ENCODE assay signal across 16 cellular contexts in the genomic region with DNA sequence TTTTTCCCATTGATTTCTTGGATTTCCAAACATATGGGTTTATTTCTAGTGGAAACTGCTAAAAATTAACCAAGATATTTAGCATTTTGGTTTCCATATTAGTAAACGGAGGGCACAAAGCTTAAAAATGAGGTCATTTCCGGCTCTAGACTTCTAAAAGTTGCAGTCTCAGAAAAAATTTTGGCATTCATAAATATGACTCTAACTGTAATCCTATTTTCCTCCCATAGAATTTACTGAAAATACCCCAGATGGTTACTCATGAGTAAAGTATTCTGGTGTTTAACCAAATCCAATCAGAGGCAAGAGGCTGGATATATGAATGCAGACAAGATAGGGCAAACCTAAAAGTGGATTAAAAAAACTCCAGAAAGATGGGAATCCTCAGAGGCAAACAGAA.
A peak's percentile ranks its signal among the peaks of the same experiment; 100 is the strongest.
DNase-seq lines count a peak whose midpoint lies in the region; FAIRE-seq and TF ChIP-seq lines count a peak whose summit lies in the region.
"Had no signal": no experiment of that assay in that cellular context is flagged by ENCODE, and none has a peak within 500 bp of the region (broad histone marks: within the 10 kb centered on the region; RNA-seq: fewer than 3 reads in every experiment).

No MANE protein-coding gene starts in this region.

- no peaks in the 10 kb centered on the region for H3K36me3 ChIP-seq in bronchial epithelial cell (ENCODE audit: control insufficient read depth, insufficient read depth, low read length)
- no peaks in the 10 kb centered on the region for H3K36me3 ChIP-seq in mesenchymal stem cell (ENCODE audit: control insufficient read depth in 1 of 2, insufficient read depth in 2 of 2, low read depth in 1 of 2, low read length in 2 of 2)
- H3K36me3 ChIP-seq in ovary: no peaks in the 10 kb centered on the region
- H3K36me3 ChIP-seq: BLaER1 treated with 17β-estradiol and CSF1 and Interleukin-3, amounts not matched to agents 10 nM and 100 nM; lower lobe of right lung had no signal

- H3K23ac ChIP-seq in mesenchymal stem cell (ENCODE audit: low read length in 2 of 2): no peak overlapping the region

- peak overlapping the region; percentile 53 for H3K9ac ChIP-seq in mesenchymal stem cell (ENCODE audit: low read length)
- H3K9ac ChIP-seq: BLaER1 treated with 17β-estradiol and CSF1 and Interleukin-3, amounts not matched to agents 10 nM and 100 nM had no signal

- peaks cover 9% of the 10 kb centered on the region for H3K79me1 ChIP-seq in mesenchymal stem cell (replicated peaks; ENCODE audit: low read length, poor library complexity, severe bottlenecking)

- H3K4me3 ChIP-seq in AG09309 (ENCODE audit: control insufficient read depth, low read depth, low read length) (no peak overlapping the region), bronchial epithelial cell (ENCODE audit: low read depth, low read length) (no peak overlapping the region), mesenchymal stem cell (ENCODE audit: insufficient read depth in 1 of 2, low read depth in 1 of 2, low read length in 2 of 2) (no peak overlapping the region), dorsolateral prefrontal cortex (no peak overlapping the region), ovary (no peak overlapping the region)
- H3K4me3 ChIP-seq: BLaER1 treated with 17β-estradiol and CSF1 and Interleukin-3, amounts not matched to agents 10 nM and 100 nM; coronary artery; lower lobe of right lung had no signal

- H4K91ac ChIP-seq in mesenchymal stem cell (ENCODE audit: low read length): no peak overlapping the region

- no peak overlapping the region for H3K4me2 ChIP-seq in mesenchymal stem cell (ENCODE audit: low read length, poor library complexity, severe bottlenecking)
- H3K4me2 ChIP-seq: BLaER1 treated with 17β-estradiol and CSF1 and Interleukin-3, amounts not matched to agents 10 nM and 100 nM had no signal

- H2AFZ ChIP-seq in mesenchymal stem cell (ENCODE audit: low read depth, low read length): no peak overlapping the region

- H3K4me1 ChIP-seq in mesenchymal stem cell (ENCODE audit: control insufficient read depth, insufficient read depth, low read depth, low read length) (peaks cover 4% of the 10 kb centered on the region), ovary (ENCODE audit: insufficient read depth) (no peaks in the 10 kb centered on the region)
- H3K4me1 ChIP-seq: lower lobe of right lung had no signal

- DNase-seq in AG09309 (ENCODE audit: low read depth) (peak; percentile 60), NCI-H226 (peak; percentile 89), bronchial epithelial cell (ENCODE audit: low read depth) (peak; percentile 43), mesenchymal stem cell (peak; percentile 65), dorsolateral prefrontal cortex (no peak), SW 1271 (lab: John Stamatoyannopoulos, UW) (no peak), ovary (no peak)
- DNase-seq in central memory CD4-positive, alpha-beta T cell: no peak
- DNase-seq: activated CD4-positive, alpha-beta memory T cell treated with anti-CD3 and anti-CD28 coated beads, Interleukin-2, amount 10 ng/mL, durations not matched to agents 7 days and 5 days; GDM1; lower lobe of right lung; NCI-H2171 treated with DMSO at 0.1 percent for 48 hours; occipital lobe; stimulated activated CD4-positive, alpha-beta T cell treated with anti-CD3 and anti-CD28 coated beads, Interleukin-1b, Interleukin-23, amount 100 ng/mL, for 48 hours had no signal

- TF ChIP-seq CTCF in AG09309 (IDR thresholded peaks at IDR 0.05; ENCODE audit: control insufficient read depth, insufficient read depth, low read depth, low read length, missing control alignments): no peak
- no peak for TF ChIP-seq CTCF in bronchial epithelial cell (IDR thresholded peaks at IDR 0.05; ENCODE audit: insufficient read depth, low read length, severe bottlenecking)
- TF ChIP-seq CTCF in dorsolateral prefrontal cortex (IDR thresholded peaks at IDR 0.05 in 54 of 56, conservative IDR thresholded peaks at IDR 0.05 in 2 of 56; ENCODE audit: low read depth in 1 of 56, partially characterized antibody in 56 of 56): no peak
- no peak for TF ChIP-seq CTCF in ovary (IDR thresholded peaks at IDR 0.05)

- WGBS in mesenchymal stem cell: 17% methylated on average over 1 of the region's 2 CpGs
- 25 to 36% (median 32%) methylated on average over 2 of the region's 2 CpGs for WGBS in ovary, 3 donors

- intact Hi-C loops in dorsolateral prefrontal cortex (cut with DNase I) (no loop called here), ovary (cut with DNase I) (no loop called here)

- no peak overlapping the region for H2BK120ac ChIP-seq in mesenchymal stem cell (ENCODE audit: low read depth, low read length)

- H2AK5ac ChIP-seq in mesenchymal stem cell (ENCODE audit: low read length, severe bottlenecking): no peak overlapping the region

- no peaks in the 10 kb centered on the region for H3K9me3 ChIP-seq in mesenchymal stem cell (ENCODE audit: control insufficient read depth, low read length)
- no peaks in the 10 kb centered on the region for H3K9me3 ChIP-seq in ovary
- H3K9me3 ChIP-seq: BLaER1 treated with 17β-estradiol and CSF1 and Interleukin-3, amounts not matched to agents 10 nM and 100 nM; lower lobe of right lung had no signal

- no peak overlapping the region for H2BK12ac ChIP-seq in mesenchymal stem cell (ENCODE audit: low read length in 2 of 2)

- no peak for FAIRE-seq in bronchial epithelial cell (lab: Jason Lieb, UNC)

- no peak for TF ChIP-seq POLR2A in ovary (IDR thresholded peaks at IDR 0.05)

- no peak overlapping the region for H3K18ac ChIP-seq in mesenchymal stem cell (ENCODE audit: low read depth in 1 of 2, low read length in 2 of 2)

- H3K27me3 ChIP-seq in bronchial epithelial cell (ENCODE audit: control insufficient read depth, insufficient read depth, low read length): no peaks in the 10 kb centered on the region
- H3K27me3 ChIP-seq in mesenchymal stem cell (ENCODE audit: control insufficient read depth in 1 of 2, insufficient read depth in 1 of 2, low read length in 2 of 2): no peaks in the 10 kb centered on the region
- no peaks in the 10 kb centered on the region for H3K27me3 ChIP-seq in dorsolateral prefrontal cortex
- H3K27me3 ChIP-seq in ovary: no peaks in the 10 kb centered on the region
- H3K27me3 ChIP-seq: BLaER1 treated with 17β-estradiol and CSF1 and Interleukin-3, amounts not matched to agents 10 nM and 100 nM had no signal

- no peak overlapping the region for H3K4ac ChIP-seq in mesenchymal stem cell (ENCODE audit: low read depth in 1 of 2, low read length in 2 of 2)

- H2BK5ac ChIP-seq in mesenchymal stem cell (ENCODE audit: low read depth, low read length, poor library complexity, severe bottlenecking): no peak overlapping the region

- TF ChIP-seq EP300 in ovary (IDR thresholded peaks at IDR 0.05): no peak

- no peak overlapping the region for H3K14ac ChIP-seq in mesenchymal stem cell (ENCODE audit: low read length in 2 of 2)

- peak overlapping the region; percentile 39 for H3K27ac ChIP-seq in mesenchymal stem cell (ENCODE audit: low read length, poor library complexity, severe bottlenecking)
- no peak overlapping the region for H3K27ac ChIP-seq in dorsolateral prefrontal cortex
- no peak overlapping the region for H3K27ac ChIP-seq in ovary
- H3K27ac ChIP-seq: BLaER1 treated with 17β-estradiol and CSF1 and Interleukin-3, amounts not matched to agents 10 nM and 100 nM; coronary artery; lower lobe of right lung had no signal

- no peak overlapping the region for H2BK15ac ChIP-seq in mesenchymal stem cell (ENCODE audit: low read depth, poor library complexity, severe bottlenecking)

- H4K8ac ChIP-seq in mesenchymal stem cell (ENCODE audit: low read length): no peak overlapping the region

Comparison
In these comparisons a context has a peak if more than half of its experiments do, and no peak if none do; other contexts are left out.
1. DNase-seq: peak in AG09309 (single experiment), NCI-H226 (single experiment), bronchial epithelial cell (single experiment) and mesenchymal stem cell (single experiment); none in central memory CD4-positive, alpha-beta T cell (single experiment), dorsolateral prefrontal cortex (0 of 10), SW 1271 (0 of 2) and ovary (0 of 5).